Comparison of ENCODE assay signal across 24 cellular contexts in the genomic region with DNA sequence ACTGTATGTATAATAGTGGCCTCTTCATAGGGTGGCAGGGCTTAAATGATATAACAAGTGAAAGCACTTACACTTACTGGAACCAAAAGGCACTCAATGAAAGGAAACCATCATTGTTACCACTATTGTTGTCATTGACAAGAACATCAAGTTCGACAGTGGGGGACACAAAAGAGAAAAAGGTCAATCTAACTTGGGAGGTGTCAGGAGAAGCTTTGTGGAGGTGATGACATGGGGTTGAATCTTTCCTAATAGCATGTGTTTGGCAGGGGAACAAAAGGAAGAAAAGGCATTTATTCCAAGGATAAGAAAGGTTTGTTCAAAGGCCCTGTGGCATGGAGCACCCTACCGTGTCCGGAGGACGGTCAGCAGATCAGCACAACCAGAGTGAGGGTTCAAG. TPM values are rescaled to one million over a fixed set of nuclear protein-coding genes. Genes with fewer than 3 reads are reported as not detected.
"Had no signal": no experiment of that assay in that cellular context is flagged by ENCODE, and none has a peak within 500 bp of the region (broad histone marks: within the 10 kb centered on the region; RNA-seq: fewer than 3 reads in every experiment).

No MANE protein-coding gene starts in this region.

- H3K4me3 ChIP-seq: MG63, SJCRH30 had no signal

- FAIRE-seq: HepG2, RCC 7860 had no signal

- H3K9me3 ChIP-seq: MG63, SJCRH30 had no signal

- ATAC-seq: HepG2, SK-N-SH treated with all-trans-retinoic acid at 6 μM for 48 hours had no signal

- H3K36me3 ChIP-seq: MG63, SJCRH30 had no signal

- H3K27me3 ChIP-seq: MG63, SJCRH30 had no signal

- H3K27ac ChIP-seq: SJCRH30 had no signal

- DNase-seq: IMR-90, Karpas-422, KG1, MG63, NCI-H1092, NCI-H1105 treated with DMSO at 0.1 percent for 48 hours, NCI-H1417 treated with DMSO at 0.1 percent for 48 hours, NCI-H187, NCI-H2029, NCI-H2081 treated with DMSO at 0.1 percent for 48 hours, NCI-H2171, NCI-H226, NCI-H446, NCI-H510A, NCI-H524 treated with DMSO at 0.1 percent for 48 hours, NCI-H69, NCI-H774, RPMI8226, SHP77 treated with DMSO at 0.1 percent for 48 hours, SJCRH30 had no signal

- H3K4me1 ChIP-seq: SJCRH30 had no signal

RNA-seq across cellular contexts. Expression of a gene that starts 18.2 kb away (rescaled TPM):
- total RNA-seq: HepG2, HT1080 had no signal
- polyA plus RNA-seq: HepG2 had no signal
